Comparison of ENCODE assay signal across 1 cellular context in the genomic region with DNA sequence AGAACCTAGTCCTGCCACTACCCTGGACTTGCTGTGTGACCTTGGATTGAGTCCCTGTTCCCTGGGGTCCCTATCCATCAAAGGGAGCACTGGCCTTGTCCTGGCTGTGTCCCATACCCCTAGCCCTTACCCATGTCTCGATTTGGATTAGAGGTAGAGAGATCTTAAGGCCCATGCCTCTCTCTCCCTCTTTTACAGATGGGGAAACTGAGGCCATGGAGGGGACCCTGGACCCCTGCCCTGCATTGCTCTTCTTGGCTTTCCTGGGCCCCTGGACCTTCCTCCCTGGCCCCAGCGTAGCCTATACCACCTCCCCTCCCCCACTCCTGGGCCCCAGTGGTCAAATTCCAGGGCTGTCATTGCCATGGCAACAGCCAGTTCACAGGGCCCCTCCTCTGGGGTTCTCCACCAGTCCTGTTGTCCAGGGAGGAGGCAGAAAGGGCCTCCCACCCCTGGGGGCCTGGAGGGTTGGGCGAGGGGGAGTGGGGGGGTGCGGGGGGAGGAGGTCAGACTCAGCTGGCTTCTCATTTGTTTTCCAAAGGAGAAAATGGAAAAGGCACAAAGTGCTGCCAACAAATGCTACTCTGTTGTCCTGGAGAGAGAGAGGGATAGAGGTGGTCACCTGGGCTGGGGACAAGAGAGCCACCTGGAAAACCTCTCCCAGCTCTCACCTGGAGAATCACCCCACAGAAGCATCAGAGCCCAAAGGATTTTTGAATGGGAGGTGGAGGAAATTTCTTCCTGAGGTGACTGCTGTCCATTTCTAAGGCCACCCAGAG.
TF ChIP-seq lines count a peak whose summit lies in the region.

No MANE protein-coding gene starts in this region.

TF ChIP-seq in HepG2, 621 proteins besides CTCF, POLR2A, EP300 and RAD21 (continued from another document and continues in another):
- TF ChIP-seq, protein P1, sequence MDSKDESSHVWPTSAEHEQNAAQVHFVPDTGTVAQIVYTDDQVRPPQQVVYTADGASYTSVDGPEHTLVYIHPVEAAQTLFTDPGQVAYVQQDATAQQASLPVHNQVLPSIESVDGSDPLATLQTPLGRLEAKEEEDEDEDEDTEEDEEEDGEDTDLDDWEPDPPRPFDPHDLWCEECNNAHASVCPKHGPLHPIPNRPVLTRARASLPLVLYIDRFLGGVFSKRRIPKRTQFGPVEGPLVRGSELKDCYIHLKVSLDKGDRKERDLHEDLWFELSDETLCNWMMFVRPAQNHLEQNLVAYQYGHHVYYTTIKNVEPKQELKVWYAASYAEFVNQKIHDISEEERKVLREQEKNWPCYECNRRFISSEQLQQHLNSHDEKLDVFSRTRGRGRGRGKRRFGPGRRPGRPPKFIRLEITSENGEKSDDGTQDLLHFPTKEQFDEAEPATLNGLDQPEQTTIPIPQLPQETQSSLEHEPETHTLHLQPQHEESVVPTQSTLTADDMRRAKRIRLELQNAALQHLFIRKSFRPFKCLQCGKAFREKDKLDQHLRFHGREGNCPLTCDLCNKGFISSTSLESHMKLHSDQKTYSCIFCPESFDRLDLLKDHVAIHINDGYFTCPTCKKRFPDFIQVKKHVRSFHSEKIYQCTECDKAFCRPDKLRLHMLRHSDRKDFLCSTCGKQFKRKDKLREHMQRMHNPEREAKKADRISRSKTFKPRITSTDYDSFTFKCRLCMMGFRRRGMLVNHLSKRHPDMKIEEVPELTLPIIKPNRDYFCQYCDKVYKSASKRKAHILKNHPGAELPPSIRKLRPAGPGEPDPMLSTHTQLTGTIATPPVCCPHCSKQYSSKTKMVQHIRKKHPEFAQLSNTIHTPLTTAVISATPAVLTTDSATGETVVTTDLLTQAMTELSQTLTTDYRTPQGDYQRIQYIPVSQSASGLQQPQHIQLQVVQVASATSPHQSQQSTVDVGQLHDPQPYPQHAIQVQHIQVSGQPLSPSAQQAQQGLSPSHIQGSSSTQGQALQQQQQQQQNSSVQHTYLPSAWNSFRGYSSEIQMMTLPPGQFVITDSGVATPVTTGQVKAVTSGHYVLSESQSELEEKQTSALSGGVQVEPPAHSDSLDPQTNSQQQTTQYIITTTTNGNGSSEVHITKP (CRISPR knock-in tag; IDR thresholded peaks at IDR 0.05; ENCODE audit: low read depth), result peak; percentile 61; the same call in 1 of the 2 replicates
- TF ChIP-seq, protein P2, sequence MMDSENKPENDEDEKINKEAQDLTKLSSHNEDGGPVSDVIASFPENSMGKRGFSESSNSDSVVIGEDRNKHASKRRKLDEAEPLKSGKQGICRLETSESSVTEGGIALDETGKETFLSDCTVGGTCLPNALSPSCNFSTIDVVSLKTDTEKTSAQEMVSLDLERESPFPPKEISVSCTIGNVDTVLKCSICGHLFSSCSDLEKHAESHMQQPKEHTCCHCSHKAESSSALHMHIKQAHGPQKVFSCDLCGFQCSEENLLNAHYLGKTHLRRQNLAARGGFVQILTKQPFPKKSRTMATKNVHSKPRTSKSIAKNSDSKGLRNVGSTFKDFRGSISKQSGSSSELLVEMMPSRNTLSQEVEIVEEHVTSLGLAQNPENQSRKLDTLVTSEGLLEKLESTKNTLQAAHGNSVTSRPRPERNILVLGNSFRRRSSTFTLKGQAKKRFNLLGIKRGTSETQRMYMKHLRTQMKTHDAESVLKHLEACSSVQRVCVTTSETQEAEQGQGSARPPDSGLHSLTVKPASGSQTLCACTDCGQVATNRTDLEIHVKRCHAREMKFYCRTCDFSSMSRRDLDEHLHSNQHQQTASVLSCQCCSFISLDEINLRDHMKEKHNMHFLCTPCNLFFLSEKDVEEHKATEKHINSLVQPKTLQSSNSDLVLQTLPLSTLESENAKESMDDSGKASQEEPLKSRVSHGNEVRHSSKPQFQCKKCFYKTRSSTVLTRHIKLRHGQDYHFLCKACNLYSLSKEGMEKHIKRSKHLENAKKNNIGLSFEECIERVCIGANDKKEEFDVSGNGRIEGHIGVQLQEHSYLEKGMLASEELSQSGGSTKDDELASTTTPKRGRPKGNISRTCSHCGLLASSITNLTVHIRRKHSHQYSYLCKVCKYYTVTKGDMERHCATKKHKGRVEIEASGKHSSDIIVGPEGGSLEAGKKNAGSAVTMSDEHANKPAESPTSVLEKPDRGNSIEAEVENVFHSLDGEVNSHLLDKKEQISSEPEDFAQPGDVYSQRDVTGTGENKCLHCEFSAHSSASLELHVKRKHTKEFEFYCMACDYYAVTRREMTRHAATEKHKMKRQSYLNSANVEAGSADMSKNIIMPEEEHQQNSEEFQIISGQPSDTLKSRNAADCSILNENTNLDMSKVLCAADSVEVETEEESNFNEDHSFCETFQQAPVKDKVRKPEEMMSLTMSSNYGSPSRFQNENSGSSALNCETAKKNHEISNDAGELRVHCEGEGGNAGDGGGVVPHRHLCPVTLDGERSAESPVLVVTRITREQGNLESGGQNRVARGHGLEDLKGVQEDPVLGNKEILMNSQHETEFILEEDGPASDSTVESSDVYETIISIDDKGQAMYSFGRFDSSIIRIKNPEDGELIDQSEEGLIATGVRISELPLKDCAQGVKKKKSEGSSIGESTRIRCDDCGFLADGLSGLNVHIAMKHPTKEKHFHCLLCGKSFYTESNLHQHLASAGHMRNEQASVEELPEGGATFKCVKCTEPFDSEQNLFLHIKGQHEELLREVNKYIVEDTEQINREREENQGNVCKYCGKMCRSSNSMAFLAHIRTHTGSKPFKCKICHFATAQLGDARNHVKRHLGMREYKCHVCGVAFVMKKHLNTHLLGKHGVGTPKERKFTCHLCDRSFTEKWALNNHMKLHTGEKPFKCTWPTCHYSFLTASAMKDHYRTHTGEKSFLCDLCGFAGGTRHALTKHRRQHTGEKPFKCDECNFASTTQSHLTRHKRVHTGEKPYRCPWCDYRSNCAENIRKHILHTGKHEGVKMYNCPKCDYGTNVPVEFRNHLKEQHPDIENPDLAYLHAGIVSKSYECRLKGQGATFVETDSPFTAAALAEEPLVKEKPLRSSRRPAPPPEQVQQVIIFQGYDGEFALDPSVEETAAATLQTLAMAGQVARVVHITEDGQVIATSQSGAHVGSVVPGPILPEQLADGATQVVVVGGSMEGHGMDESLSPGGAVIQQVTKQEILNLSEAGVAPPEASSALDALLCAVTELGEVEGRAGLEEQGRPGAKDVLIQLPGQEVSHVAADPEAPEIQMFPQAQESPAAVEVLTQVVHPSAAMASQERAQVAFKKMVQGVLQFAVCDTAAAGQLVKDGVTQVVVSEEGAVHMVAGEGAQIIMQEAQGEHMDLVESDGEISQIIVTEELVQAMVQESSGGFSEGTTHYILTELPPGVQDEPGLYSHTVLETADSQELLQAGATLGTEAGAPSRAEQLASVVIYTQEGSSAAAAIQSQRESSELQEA (CRISPR knock-in tag; IDR thresholded peaks at IDR 0.05; ENCODE audit: not compliant biosample characterization), result peak; percentile 63
- TF ChIP-seq, protein P3, sequence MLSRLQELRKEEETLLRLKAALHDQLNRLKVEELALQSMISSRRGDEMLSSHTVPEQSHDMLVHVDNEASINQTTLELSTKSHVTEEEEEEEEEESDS (CRISPR knock-in tag; IDR thresholded peaks at IDR 0.05; ENCODE audit: borderline replicate concordance), result peak; percentile 72; the same call in 1 of the 2 replicates
- TF ChIP-seq ELF1 (CRISPR knock-in tag; IDR thresholded peaks at IDR 0.05) (peak; percentile 50; the same call in 1 of the 2 replicates), FOXK1 (CRISPR knock-in tag; IDR thresholded peaks at IDR 0.05; ENCODE audit: borderline replicate concordance, low read depth) (no peak; the same call in 1 of the 2 replicates), ZNF672 (CRISPR knock-in tag; IDR thresholded peaks at IDR 0.05) (no peak), REPIN1 (CRISPR knock-in tag; IDR thresholded peaks at IDR 0.05; ENCODE audit: borderline replicate concordance, low read depth) (peak; percentile 58; the same call in 1 of the 2 replicates), HMG20A (CRISPR knock-in tag; IDR thresholded peaks at IDR 0.05; ENCODE audit: borderline replicate concordance) (no peak; the same call in 1 of the 2 replicates), ARID2 (CRISPR knock-in tag; IDR thresholded peaks at IDR 0.05; ENCODE audit: borderline replicate concordance) (peak; percentile 77; the same call in 1 of the 2 replicates), SRF (IDR thresholded peaks at IDR 0.05; ENCODE audit: low read depth, low read length) (no peak), FOXA1 (IDR thresholded peaks at IDR 0.05) (no peak), FOXA1 (CRISPR knock-in tag; IDR thresholded peaks at IDR 0.05) (no peak), KDM2A (CRISPR knock-in tag; IDR thresholded peaks at IDR 0.05; ENCODE audit: borderline replicate concordance, low read depth) (no peak; the same call in 1 of the 2 replicates), ZNF619 (CRISPR knock-in tag; IDR thresholded peaks at IDR 0.05) (no peak), KMT2B (CRISPR knock-in tag; IDR thresholded peaks at IDR 0.05) (no peak), MED13 (CRISPR knock-in tag; IDR thresholded peaks at IDR 0.05) (no peak), PHF8 (CRISPR knock-in tag; IDR thresholded peaks at IDR 0.05) (no peak), JUND (CRISPR knock-in tag; IDR thresholded peaks at IDR 0.05) (no peak), CAMTA2 (CRISPR knock-in tag; IDR thresholded peaks at IDR 0.05; ENCODE audit: borderline replicate concordance) (no peak), RFX3 (CRISPR knock-in tag; IDR thresholded peaks at IDR 0.05) (peak; percentile 97), ZNF549 (CRISPR knock-in tag; IDR thresholded peaks at IDR 0.05) (no peak), AKAP8 (CRISPR knock-in tag; IDR thresholded peaks at IDR 0.05) (0 out of 2 replicates have a peak, but pooled peaks have one; percentile 53), U2AF2 (IDR thresholded peaks at IDR 0.05; ENCODE audit: low read depth, low read length) (peak; percentile 92; the same call in 1 of the 2 replicates), SP5 (CRISPR knock-in tag; IDR thresholded peaks at IDR 0.05; ENCODE audit: borderline replicate concordance, low read depth) (peak; percentile 74; the same call in 1 of the 2 replicates), ZMYM2 (CRISPR knock-in tag; IDR thresholded peaks at IDR 0.05) (no peak), TCF7 (IDR thresholded peaks at IDR 0.05; ENCODE audit: low read depth) (no peak)
- TF ChIP-seq, protein P4, sequence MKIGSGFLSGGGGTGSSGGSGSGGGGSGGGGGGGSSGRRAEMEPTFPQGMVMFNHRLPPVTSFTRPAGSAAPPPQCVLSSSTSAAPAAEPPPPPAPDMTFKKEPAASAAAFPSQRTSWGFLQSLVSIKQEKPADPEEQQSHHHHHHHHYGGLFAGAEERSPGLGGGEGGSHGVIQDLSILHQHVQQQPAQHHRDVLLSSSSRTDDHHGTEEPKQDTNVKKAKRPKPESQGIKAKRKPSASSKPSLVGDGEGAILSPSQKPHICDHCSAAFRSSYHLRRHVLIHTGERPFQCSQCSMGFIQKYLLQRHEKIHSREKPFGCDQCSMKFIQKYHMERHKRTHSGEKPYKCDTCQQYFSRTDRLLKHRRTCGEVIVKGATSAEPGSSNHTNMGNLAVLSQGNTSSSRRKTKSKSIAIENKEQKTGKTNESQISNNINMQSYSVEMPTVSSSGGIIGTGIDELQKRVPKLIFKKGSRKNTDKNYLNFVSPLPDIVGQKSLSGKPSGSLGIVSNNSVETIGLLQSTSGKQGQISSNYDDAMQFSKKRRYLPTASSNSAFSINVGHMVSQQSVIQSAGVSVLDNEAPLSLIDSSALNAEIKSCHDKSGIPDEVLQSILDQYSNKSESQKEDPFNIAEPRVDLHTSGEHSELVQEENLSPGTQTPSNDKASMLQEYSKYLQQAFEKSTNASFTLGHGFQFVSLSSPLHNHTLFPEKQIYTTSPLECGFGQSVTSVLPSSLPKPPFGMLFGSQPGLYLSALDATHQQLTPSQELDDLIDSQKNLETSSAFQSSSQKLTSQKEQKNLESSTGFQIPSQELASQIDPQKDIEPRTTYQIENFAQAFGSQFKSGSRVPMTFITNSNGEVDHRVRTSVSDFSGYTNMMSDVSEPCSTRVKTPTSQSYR (CRISPR knock-in tag; IDR thresholded peaks at IDR 0.05; ENCODE audit: borderline replicate concordance), result peak; percentile 100
- TF ChIP-seq, protein P5, sequence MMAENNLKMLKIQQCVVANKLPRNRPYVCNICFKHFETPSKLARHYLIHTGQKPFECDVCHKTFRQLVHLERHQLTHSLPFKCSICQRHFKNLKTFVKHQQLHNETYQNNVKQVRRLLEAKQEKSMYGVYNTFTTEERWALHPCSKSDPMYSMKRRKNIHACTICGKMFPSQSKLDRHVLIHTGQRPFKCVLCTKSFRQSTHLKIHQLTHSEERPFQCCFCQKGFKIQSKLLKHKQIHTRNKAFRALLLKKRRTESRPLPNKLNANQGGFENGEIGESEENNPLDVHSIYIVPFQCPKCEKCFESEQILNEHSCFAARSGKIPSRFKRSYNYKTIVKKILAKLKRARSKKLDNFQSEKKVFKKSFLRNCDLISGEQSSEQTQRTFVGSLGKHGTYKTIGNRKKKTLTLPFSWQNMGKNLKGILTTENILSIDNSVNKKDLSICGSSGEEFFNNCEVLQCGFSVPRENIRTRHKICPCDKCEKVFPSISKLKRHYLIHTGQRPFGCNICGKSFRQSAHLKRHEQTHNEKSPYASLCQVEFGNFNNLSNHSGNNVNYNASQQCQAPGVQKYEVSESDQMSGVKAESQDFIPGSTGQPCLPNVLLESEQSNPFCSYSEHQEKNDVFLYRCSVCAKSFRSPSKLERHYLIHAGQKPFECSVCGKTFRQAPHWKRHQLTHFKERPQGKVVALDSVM (CRISPR knock-in tag; IDR thresholded peaks at IDR 0.05), result peak; percentile 56
- TF ChIP-seq, protein P6, sequence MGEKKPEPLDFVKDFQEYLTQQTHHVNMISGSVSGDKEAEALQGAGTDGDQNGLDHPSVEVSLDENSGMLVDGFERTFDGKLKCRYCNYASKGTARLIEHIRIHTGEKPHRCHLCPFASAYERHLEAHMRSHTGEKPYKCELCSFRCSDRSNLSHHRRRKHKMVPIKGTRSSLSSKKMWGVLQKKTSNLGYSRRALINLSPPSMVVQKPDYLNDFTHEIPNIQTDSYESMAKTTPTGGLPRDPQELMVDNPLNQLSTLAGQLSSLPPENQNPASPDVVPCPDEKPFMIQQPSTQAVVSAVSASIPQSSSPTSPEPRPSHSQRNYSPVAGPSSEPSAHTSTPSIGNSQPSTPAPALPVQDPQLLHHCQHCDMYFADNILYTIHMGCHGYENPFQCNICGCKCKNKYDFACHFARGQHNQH (CRISPR knock-in tag; IDR thresholded peaks at IDR 0.05), result no peak
- TF ChIP-seq, protein P7, sequence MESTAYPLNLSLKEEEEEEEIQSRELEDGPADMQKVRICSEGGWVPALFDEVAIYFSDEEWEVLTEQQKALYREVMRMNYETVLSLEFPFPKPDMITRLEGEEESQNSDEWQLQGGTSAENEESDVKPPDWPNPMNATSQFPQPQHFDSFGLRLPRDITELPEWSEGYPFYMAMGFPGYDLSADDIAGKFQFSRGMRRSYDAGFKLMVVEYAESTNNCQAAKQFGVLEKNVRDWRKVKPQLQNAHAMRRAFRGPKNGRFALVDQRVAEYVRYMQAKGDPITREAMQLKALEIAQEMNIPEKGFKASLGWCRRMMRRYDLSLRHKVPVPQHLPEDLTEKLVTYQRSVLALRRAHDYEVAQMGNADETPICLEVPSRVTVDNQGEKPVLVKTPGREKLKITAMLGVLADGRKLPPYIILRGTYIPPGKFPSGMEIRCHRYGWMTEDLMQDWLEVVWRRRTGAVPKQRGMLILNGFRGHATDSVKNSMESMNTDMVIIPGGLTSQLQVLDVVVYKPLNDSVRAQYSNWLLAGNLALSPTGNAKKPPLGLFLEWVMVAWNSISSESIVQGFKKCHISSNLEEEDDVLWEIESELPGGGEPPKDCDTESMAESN (CRISPR knock-in tag; conservative IDR thresholded peaks at IDR 0.05), result peak; percentile 45; the same call in 1 of the 2 replicates
